ENCODE assay signal across 9 cellular contexts in the genomic region with DNA sequence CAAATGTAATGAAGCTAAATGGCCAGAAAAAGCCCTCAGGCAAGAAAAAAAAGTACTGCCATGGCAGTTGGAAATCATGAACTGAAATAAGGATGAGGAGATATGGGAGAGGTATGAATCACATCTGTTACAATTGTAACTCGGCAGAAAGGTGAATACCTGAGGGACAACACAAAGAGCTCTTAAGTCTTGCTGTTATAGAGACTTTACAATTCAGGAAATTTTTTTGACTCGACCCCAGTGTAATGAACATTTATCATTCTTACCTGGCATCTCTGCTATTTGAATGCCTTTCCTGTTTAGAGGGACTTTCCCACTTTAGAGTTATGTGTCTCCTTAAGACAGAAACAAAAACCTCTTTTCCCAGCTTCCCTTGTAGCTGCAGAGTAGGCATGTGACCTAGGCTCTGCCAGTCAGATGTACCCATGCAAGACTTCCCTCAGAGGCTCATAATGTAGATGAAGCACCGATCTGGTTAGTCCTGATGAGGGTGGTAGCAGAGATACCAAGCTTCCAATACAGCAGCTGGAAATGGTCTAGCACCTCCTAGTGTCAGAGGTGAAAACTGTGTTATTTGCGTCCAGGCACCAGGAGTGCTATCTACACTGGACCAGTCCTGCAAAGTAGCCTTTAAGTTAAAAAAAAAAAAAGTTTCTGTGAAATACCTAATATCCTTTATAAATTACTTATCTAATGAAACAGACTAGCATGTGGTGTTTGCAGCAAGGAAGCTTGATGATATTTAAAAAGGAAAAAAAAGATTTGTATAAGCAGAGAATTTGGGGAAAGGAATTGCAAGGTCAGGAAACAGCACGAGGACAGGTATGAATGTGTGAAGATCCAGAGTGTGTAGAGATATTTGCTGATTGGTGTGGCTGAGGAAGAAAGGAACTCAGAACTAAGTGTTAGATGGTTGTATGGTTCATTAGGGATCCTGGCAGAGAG.
A peak's percentile ranks its signal among the peaks of the same experiment; 100 is the strongest.
DNase-seq lines count a peak whose midpoint lies in the region; ATAC-seq lines count a peak whose summit lies in the region.
"Had no signal": no experiment of that assay in that cellular context is flagged by ENCODE, and none has a peak within 500 bp of the region (broad histone marks: within the 10 kb centered on the region; RNA-seq: fewer than 3 reads in every experiment).

No MANE protein-coding gene starts in this region.

- peaks cover 10% of the 10 kb centered on the region for H3K27me3 Mint-ChIP-seq in activated naive CD4-positive, alpha-beta T cell treated with anti-CD3 and anti-CD28 coated beads for 36 hours (ENCODE audit: low read depth)
- peaks cover 12% of the 10 kb centered on the region for H3K27me3 Mint-ChIP-seq in stimulated activated memory B cell treated with anti-CD40 and anti-IgM and Interleukin-4, amounts not matched to agents 10 μg/mL and 1 μg/mL and 100 μg/mL, for 72 hours

- H3K4me1 Mint-ChIP-seq in activated naive CD4-positive, alpha-beta T cell treated with anti-CD3 and anti-CD28 coated beads for 36 hours (ENCODE audit: low read depth) = no peaks in the 10 kb centered on the region
- peaks cover 11% of the 10 kb centered on the region for H3K4me1 Mint-ChIP-seq in stimulated activated memory B cell treated with anti-CD40 and anti-IgM and Interleukin-4, amounts not matched to agents 10 μg/mL and 1 μg/mL and 100 μg/mL, for 72 hours

- peak; percentile 8 for DNase-seq in activated naive CD4-positive, alpha-beta T cell treated with anti-CD3 and anti-CD28 coated beads for 36 hours
- DNase-seq in activated naive CD4-positive, alpha-beta T cell treated with Interleukin-2 at 50 U/mL for 16 hours = no peak
- DNase-seq in NAMALWA (ENCODE audit: low spot score) (peak; percentile 58), hypothalamus (lab: John Stamatoyannopoulos, UW) (no peak)
- DNase-seq: COR-L47 had no signal

- intact Hi-C loops in activated naive CD4-positive, alpha-beta T cell treated with anti-CD3 and anti-CD28 coated beads for 36 hours (cut with micrococcal nuclease) = no loop called here

- CTCF ChIA-PET in activated naive CD4-positive, alpha-beta T cell treated with anti-CD3 and anti-CD28 coated beads for 36 hours (lab: Charles Lee) = interaction anchor here (0.7 to 1.8 kb wide), 10 partner anchors 8 to 231 kb away, joined by 3 to 7 read pairs (median 3); partner anchors contain the start of gene NADK2

- no peaks in the 10 kb centered on the region for H3K36me3 Mint-ChIP-seq in activated naive CD4-positive, alpha-beta T cell treated with anti-CD3 and anti-CD28 coated beads for 36 hours (ENCODE audit: low read depth)
- H3K36me3 Mint-ChIP-seq in stimulated activated memory B cell treated with anti-CD40 and anti-IgM and Interleukin-4, amounts not matched to agents 10 μg/mL and 1 μg/mL and 100 μg/mL, for 72 hours = no peaks in the 10 kb centered on the region

- H3K27ac Mint-ChIP-seq in activated naive CD4-positive, alpha-beta T cell treated with anti-CD3 and anti-CD28 coated beads for 36 hours = no peak overlapping the region
- no peak overlapping the region for H3K27ac Mint-ChIP-seq in stimulated activated memory B cell treated with anti-CD40 and anti-IgM and Interleukin-4, amounts not matched to agents 10 μg/mL and 1 μg/mL and 100 μg/mL, for 72 hours

- ATAC-seq in esophagus mucosa (peak; percentile 60), GM18520 (IDR thresholded peaks at IDR 0.05; ENCODE audit: unreplicated experiment) (no peak), HG03469 (IDR thresholded peaks at IDR 0.05; ENCODE audit: unreplicated experiment) (no peak)
- peak; percentile 40 for ATAC-seq in stimulated activated memory B cell treated with anti-CD40 and anti-IgM and Interleukin-4, amounts not matched to agents 10 μg/mL and 1 μg/mL and 100 μg/mL, for 72 hours

- no peak overlapping the region for H3K4me3 Mint-ChIP-seq in activated naive CD4-positive, alpha-beta T cell treated with anti-CD3 and anti-CD28 coated beads for 36 hours
- no peak overlapping the region for H3K4me3 Mint-ChIP-seq in stimulated activated memory B cell treated with anti-CD40 and anti-IgM and Interleukin-4, amounts not matched to agents 10 μg/mL and 1 μg/mL and 100 μg/mL, for 72 hours

- H3K9me3 Mint-ChIP-seq in activated naive CD4-positive, alpha-beta T cell treated with anti-CD3 and anti-CD28 coated beads for 36 hours = no peaks in the 10 kb centered on the region
- peaks cover 6% of the 10 kb centered on the region for H3K9me3 Mint-ChIP-seq in stimulated activated memory B cell treated with anti-CD40 and anti-IgM and Interleukin-4, amounts not matched to agents 10 μg/mL and 1 μg/mL and 100 μg/mL, for 72 hours

Comparison
In these comparisons a context has a peak if more than half of its experiments do, and no peak if none do; other contexts are left out.
1. DNase-seq: peak in activated naive CD4-positive, alpha-beta T cell treated with anti-CD3 and anti-CD28 coated beads for 36 hours (single experiment) and NAMALWA (single experiment); none in activated naive CD4-positive, alpha-beta T cell treated with Interleukin-2 at 50 U/mL for 16 hours (single experiment) and hypothalamus (0 of 51).
2. ATAC-seq: peak in esophagus mucosa (single experiment) and stimulated activated memory B cell treated with anti-CD40 and anti-IgM and Interleukin-4, amounts not matched to agents 10 μg/mL and 1 μg/mL and 100 μg/mL, for 72 hours (single experiment); none in GM18520 (single experiment) and HG03469 (single experiment).